ENCODE assay signal across 9 cellular contexts in genomic region chr3:69082805-69083204, GRCh38. TPM values are rescaled to one million over a fixed set of nuclear protein-coding genes. Genes with fewer than 3 reads are reported as not detected.
DNase-seq lines count a peak whose midpoint lies in the region; ATAC-seq, FAIRE-seq and TF ChIP-seq lines count a peak whose summit lies in the region.
"Had no signal": no experiment of that assay in that cellular context is flagged by ENCODE, and none has a peak within 500 bp of the region (broad histone marks: within the 10 kb centered on the region; RNA-seq: fewer than 3 reads in every experiment).

No MANE protein-coding gene starts in this region.

- peak; percentile 14 for DNase-seq in DMS53 (lab: John Stamatoyannopoulos, UW)
- DNase-seq in DMS53 treated with DMSO at 0.1 percent for 48 hours (lab: John Stamatoyannopoulos, UW; ENCODE audit: unreplicated experiment): no peak
- DNase-seq in OCI-M2 (lab: John Stamatoyannopoulos, UW; ENCODE audit: unreplicated experiment): peak; percentile 15
- DNase-seq in keratinocyte (ENCODE audit: low read depth, low spot score): no peak
- peak; percentile 54 to 61 for DNase-seq in stimulated activated CD8-positive, alpha-beta memory T cell treated with anti-CD3 and anti-CD28 coated beads, Interleukin-2, amount 100 ng/mL, for 48 hours (ENCODE audit: low read depth in 2 of 2)
- no peak for DNase-seq in DMS114 treated with DMSO at 0.1 percent for 48 hours (lab: John Stamatoyannopoulos, UW; ENCODE audit: unreplicated experiment)

- H3K4me2 ChIP-seq in keratinocyte (ENCODE audit: control insufficient read depth, extremely low read depth, insufficient read depth, low read depth, low read length): peak overlapping the region; percentile 62

- H3K79me2 ChIP-seq in keratinocyte (ENCODE audit: control insufficient read depth, insufficient read depth, low read length): peaks cover 35% of the 10 kb centered on the region

- peak overlapping the region; percentile 34 for H2AFZ ChIP-seq in keratinocyte (ENCODE audit: control insufficient read depth, low read length)

- peaks cover 49% of the 10 kb centered on the region for H3K36me3 Mint-ChIP-seq in activated T-helper 17 cell treated with anti-CD3 and anti-CD28 coated beads, Interleukin-2, amount 50 U/mL, for 72 hours (ENCODE audit: low read depth)

- no peaks in the 10 kb centered on the region for H4K20me1 ChIP-seq in keratinocyte (ENCODE audit: control insufficient read depth, extremely low read depth, insufficient read depth, low read length)

- peak overlapping the region; percentile 35 for H3K9ac ChIP-seq in keratinocyte (ENCODE audit: control insufficient read depth, extremely low read depth, insufficient read depth, low read length)

- no peaks in the 10 kb centered on the region for H3K9me1 ChIP-seq in keratinocyte (ENCODE audit: control insufficient read depth, extremely low read depth, insufficient read depth, low read length)

- no peaks in the 10 kb centered on the region for H3K27me3 ChIP-seq in keratinocyte (ENCODE audit: control insufficient read depth, extremely low read depth, insufficient read depth, low read length)

- ATAC-seq in HG02884 (IDR thresholded peaks at IDR 0.05; ENCODE audit: unreplicated experiment): peak; percentile 47
- peak; percentile 70 for ATAC-seq in activated T-helper 17 cell treated with anti-CD3 and anti-CD28 coated beads, Interleukin-2, amount 50 U/mL, for 72 hours (replicated peaks)

- peak overlapping the region; percentile 96 for H3K27ac Mint-ChIP-seq in activated T-helper 17 cell treated with anti-CD3 and anti-CD28 coated beads, Interleukin-2, amount 50 U/mL, for 72 hours

- peak; percentile 46 for FAIRE-seq in keratinocyte (lab: Jason Lieb, UNC)
- FAIRE-seq: A204.1 had no signal

- TF ChIP-seq CTCF in keratinocyte (optimal IDR thresholded peaks at IDR 0.05 in 1 of 3, IDR thresholded peaks at IDR 0.05 in 1 of 3, conservative IDR thresholded peaks at IDR 0.05 in 1 of 3; ENCODE audit: extremely low read depth in 1 of 3, insufficient read depth in 2 of 3, low read length in 3 of 3): no peak

- no peaks in the 10 kb centered on the region for H3K36me3 ChIP-seq in keratinocyte (ENCODE audit: control insufficient read depth in 2 of 2, extremely low read depth in 1 of 2, insufficient read depth in 2 of 2, low read length in 2 of 2)

- H3K4me3 Mint-ChIP-seq in activated T-helper 17 cell treated with anti-CD3 and anti-CD28 coated beads, Interleukin-2, amount 50 U/mL, for 72 hours: peak overlapping the region; percentile 90

- peaks cover 30% of the 10 kb centered on the region for H3K4me1 Mint-ChIP-seq in activated T-helper 17 cell treated with anti-CD3 and anti-CD28 coated beads, Interleukin-2, amount 50 U/mL, for 72 hours

- H3K9me3 Mint-ChIP-seq in activated T-helper 17 cell treated with anti-CD3 and anti-CD28 coated beads, Interleukin-2, amount 50 U/mL, for 72 hours: no peaks in the 10 kb centered on the region

- H3K9me3 ChIP-seq in keratinocyte (ENCODE audit: control insufficient read depth, low read depth, low read length): no peaks in the 10 kb centered on the region

- no peaks in the 10 kb centered on the region for H3K27me3 Mint-ChIP-seq in activated T-helper 17 cell treated with anti-CD3 and anti-CD28 coated beads, Interleukin-2, amount 50 U/mL, for 72 hours

- peaks cover 61% of the 10 kb centered on the region for H3K4me1 ChIP-seq in keratinocyte (ENCODE audit: control insufficient read depth, extremely low read depth, insufficient read depth, low read length)

- peak overlapping the region; percentile 94 for H3K27ac ChIP-seq in keratinocyte (ENCODE audit: control insufficient read depth, insufficient read depth, low read length)

- H3K4me3 ChIP-seq in keratinocyte (ENCODE audit: control insufficient read depth in 2 of 3, extremely low read depth in 1 of 3, insufficient read depth in 2 of 3, low read depth in 1 of 3, low read length in 3 of 3): peak overlapping the region in 1 of 3 experiments; percentile 38

- dilution Hi-C loops in keratinocyte (cut with MboI; ENCODE audit: extremely low pct_ligation_motif_present, low sequenced_read_pairs): no loop called here

RNA-seq across cellular contexts. Expression of gene ARL6IP5, which starts 1.9 kb away (rescaled TPM):
- total RNA-seq in activated T-helper 17 cell treated with anti-CD3 and anti-CD28 coated beads, Interleukin-2, amount 50 U/mL, for 72 hours: 100 to 1,000 TPM; 109 to 172 TPM
- 87.2 to 113 TPM (median 112 TPM) in 3 replicates for polyA plus RNA-seq in keratinocyte
- 29.2 TPM for polyA plus RNA-seq in keratinocyte (2011; ENCODE audit: low read depth)
- polyA plus RNA-seq in keratinocyte (2011; cell fraction: cytosol; rRNA removed): 74.3 and 129 TPM in 2 replicates
- 109 and 146 TPM in 2 replicates for polyA plus RNA-seq in keratinocyte (2011; cell fraction: nucleus; rRNA removed)
- 44.6 and 78.4 TPM in 2 replicates for polyA plus RNA-seq in keratinocyte (2012; ENCODE audit: low replicate concordance)
- 46.8 to 105 TPM (median 86.8 TPM) in 3 replicates for polyA minus RNA-seq in keratinocyte
- 81.7 TPM for polyA minus RNA-seq in keratinocyte (2011; cell fraction: cytosol; rRNA and poly(A)+ RNA removed)
- polyA minus RNA-seq in keratinocyte (2011; cell fraction: nucleus; rRNA and poly(A)+ RNA removed): 43.5 and 73.1 TPM in 2 replicates

RNA-seq across cellular contexts. Expression of gene UBA3, which starts 2.6 kb away (rescaled TPM):
- 10 to 100 TPM; 68.0 to 95.2 TPM for total RNA-seq in activated T-helper 17 cell treated with anti-CD3 and anti-CD28 coated beads, Interleukin-2, amount 50 U/mL, for 72 hours
- polyA plus RNA-seq in keratinocyte: 72.0 to 125 TPM (median 81.7 TPM) in 3 replicates
- 35.4 TPM for polyA plus RNA-seq in keratinocyte (2011; ENCODE audit: low read depth)
- 50.4 and 100 TPM in 2 replicates for polyA plus RNA-seq in keratinocyte (2011; cell fraction: cytosol; rRNA removed)
- polyA plus RNA-seq in keratinocyte (2011; cell fraction: nucleus; rRNA removed): 95.3 and 116 TPM in 2 replicates
- 44.4 and 66.0 TPM in 2 replicates for polyA plus RNA-seq in keratinocyte (2012; ENCODE audit: low replicate concordance)
- polyA minus RNA-seq in keratinocyte: 13.0 to 45.9 TPM (median 30.9 TPM) in 3 replicates
- polyA minus RNA-seq in keratinocyte (2011; cell fraction: cytosol; rRNA and poly(A)+ RNA removed): 38.8 TPM
- polyA minus RNA-seq in keratinocyte (2011; cell fraction: nucleus; rRNA and poly(A)+ RNA removed): 30.7 and 47.9 TPM in 2 replicates

RNA-seq across cellular contexts. Expression of gene TMF1, which starts 30.7 kb away (rescaled TPM):
- 10 to 100 TPM; 42.6 to 84.7 TPM for total RNA-seq in activated T-helper 17 cell treated with anti-CD3 and anti-CD28 coated beads, Interleukin-2, amount 50 U/mL, for 72 hours
- 8.5 to 13.7 TPM (median 9.6 TPM) in 3 replicates for polyA plus RNA-seq in keratinocyte
- polyA plus RNA-seq in keratinocyte (2011; ENCODE audit: low read depth): 51.5 TPM
- polyA plus RNA-seq in keratinocyte (2011; cell fraction: cytosol; rRNA removed): 6.0 and 9.1 TPM in 2 replicates
- 10.6 and 14.8 TPM in 2 replicates for polyA plus RNA-seq in keratinocyte (2011; cell fraction: nucleus; rRNA removed)
- polyA plus RNA-seq in keratinocyte (2012; ENCODE audit: low replicate concordance): 14.8 and 15.6 TPM in 2 replicates
- polyA minus RNA-seq in keratinocyte: 1.7 to 12.6 TPM (median 12.0 TPM) in 3 replicates
- 7.3 TPM for polyA minus RNA-seq in keratinocyte (2011; cell fraction: cytosol; rRNA and poly(A)+ RNA removed)
- 13.9 and 26.9 TPM in 2 replicates for polyA minus RNA-seq in keratinocyte (2011; cell fraction: nucleus; rRNA and poly(A)+ RNA removed)

RNA-seq across cellular contexts. Expression of gene LMOD3, which starts 39.6 kb away (rescaled TPM):
- total RNA-seq in activated T-helper 17 cell treated with anti-CD3 and anti-CD28 coated beads, Interleukin-2, amount 50 U/mL, for 72 hours: not detected
- not detected in 3 replicates for polyA plus RNA-seq in keratinocyte
- polyA plus RNA-seq in keratinocyte (2011; ENCODE audit: low read depth): not detected
- polyA plus RNA-seq in keratinocyte (2011; cell fraction: cytosol; rRNA removed): not detected in 2 replicates
- polyA plus RNA-seq in keratinocyte (2011; cell fraction: nucleus; rRNA removed): 0.05 TPM in 1 of 2 replicates, not detected in the other
- 0.06 TPM in 1 of 2 replicates, not detected in the other for polyA plus RNA-seq in keratinocyte (2012; ENCODE audit: low replicate concordance)
- polyA minus RNA-seq in keratinocyte: not detected in 3 replicates
- polyA minus RNA-seq in keratinocyte (2011; cell fraction: cytosol; rRNA and poly(A)+ RNA removed): not detected
- polyA minus RNA-seq in keratinocyte (2011; cell fraction: nucleus; rRNA and poly(A)+ RNA removed): not detected in 2 replicates

Comparison
In these comparisons a context has a peak if more than half of its experiments do, and no peak if none do; other contexts are left out.
1. DNase-seq: peak in DMS53 (single experiment), OCI-M2 (single experiment) and stimulated activated CD8-positive, alpha-beta memory T cell treated with anti-CD3 and anti-CD28 coated beads, Interleukin-2, amount 100 ng/mL, for 48 hours (2 of 2); none in DMS53 treated with DMSO at 0.1 percent for 48 hours (single experiment), keratinocyte (single experiment) and DMS114 treated with DMSO at 0.1 percent for 48 hours (single experiment).